In the genomic region with DNA sequence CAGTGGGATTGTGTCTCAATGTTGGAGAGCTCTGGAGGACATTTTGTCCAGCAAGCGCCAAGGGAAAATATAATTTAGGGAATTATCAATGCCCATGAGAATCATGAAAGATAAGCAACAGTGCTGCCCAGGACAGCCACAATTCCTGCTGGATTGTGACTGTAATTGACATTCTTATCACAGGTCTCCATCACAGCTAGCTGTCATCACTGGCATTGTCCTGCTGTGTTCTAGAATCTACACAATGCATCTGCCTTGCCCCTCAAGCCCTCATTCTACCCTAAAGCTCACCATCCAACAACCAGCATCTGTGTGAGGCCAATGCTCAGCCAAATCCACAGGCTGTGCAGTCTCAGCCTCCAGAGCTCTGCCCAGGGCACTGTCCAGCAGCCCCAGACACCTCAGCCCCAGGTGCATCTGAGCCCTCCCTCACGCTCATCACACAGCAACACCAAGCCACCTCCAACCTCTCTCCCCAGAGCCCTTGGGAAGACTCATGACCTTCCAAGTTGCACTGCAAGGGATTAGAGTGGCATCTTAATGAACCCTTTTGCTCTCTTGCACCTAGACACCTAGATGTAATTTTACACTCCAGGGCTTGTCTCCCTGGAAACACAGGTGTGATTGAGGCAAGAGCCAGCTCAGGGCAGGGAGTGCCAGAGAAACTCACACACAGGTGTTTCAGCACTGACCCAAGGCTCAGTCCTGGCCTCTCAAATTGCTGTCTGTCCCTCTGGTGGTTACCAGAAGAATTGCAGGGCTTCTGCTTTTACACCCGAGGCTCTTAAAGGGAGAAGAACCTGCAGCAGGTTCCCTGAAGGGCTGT, we compare ENCODE assay signal across 8 cellular contexts.
DNase-seq lines count a peak whose midpoint lies in the region; ATAC-seq, FAIRE-seq and TF ChIP-seq lines count a peak whose summit lies in the region.

No MANE protein-coding gene starts in this region.

- intact Hi-C loops in dorsolateral prefrontal cortex (cut with DNase I), result no loop called here

- peaks cover 0 to 56% (median 27%) of the 10 kb centered on the region in 45 donors for H3K27me3 ChIP-seq in dorsolateral prefrontal cortex

- peak; percentile 75 for ATAC-seq in GM21515 (IDR thresholded peaks at IDR 0.05; ENCODE audit: unreplicated experiment)

- peak; percentile 52 to 90 (median 80) for TF ChIP-seq CTCF in dorsolateral prefrontal cortex (IDR thresholded peaks at IDR 0.05 in 54 of 56, conservative IDR thresholded peaks at IDR 0.05 in 2 of 56; ENCODE audit: low read depth in 1 of 56, partially characterized antibody in 56 of 56)

- H3K27ac ChIP-seq in dorsolateral prefrontal cortex, result no peak overlapping the region

- no peak for FAIRE-seq in urothelium cell line (lab: Jason Lieb, UNC)

- H3K4me3 ChIP-seq in dorsolateral prefrontal cortex, result no peak overlapping the region

- DNase-seq in DMS79 (lab: John Stamatoyannopoulos, UW) (peak; percentile 85), NAMALWA (ENCODE audit: low spot score) (peak; percentile 70), SKM-1 (lab: John Stamatoyannopoulos, UW; ENCODE audit: unreplicated experiment) (peak; percentile 67), dorsolateral prefrontal cortex (peak in 1 of 10 donors; percentile 48), medulla oblongata (ENCODE audit: extremely low spot score) (peak; percentile 45), urothelium cell line (ENCODE audit: low spot score) (peak; percentile 87), occipital lobe (lab: John Stamatoyannopoulos, UW) (no peak)
